In genomic region chr22:29376705-29377104, GRCh38 we compare ENCODE assay signal across 8 cellular contexts. TPM values are rescaled to one million over a fixed set of nuclear protein-coding genes. Genes with fewer than 3 reads are reported as not detected.
DNase-seq lines count a peak whose midpoint lies in the region; ATAC-seq and TF ChIP-seq lines count a peak whose summit lies in the region.
"Not testable (repeated sequence)": the region's sequence is repeated elsewhere in the genome, so short reads cannot be mapped to it uniquely, and the experiment has no call there.

No MANE protein-coding gene starts in this region.

- H3K4me3 ChIP-seq in PC-3 (ENCODE audit: low read length); smooth muscle cell: not testable (repeated sequence)

- not testable (repeated sequence) for H2AFZ ChIP-seq in PC-3 (ENCODE audit: low read length); smooth muscle cell (ENCODE audit: low read depth)

- peak overlapping the region; percentile 6 for H3K27ac Mint-ChIP-seq in activated CD8-positive, alpha-beta T cell treated with anti-CD3 and anti-CD28 coated beads for 36 hours
- H3K27ac Mint-ChIP-seq in dendritic cell treated with granulocyte-macrophage colony-stimulating factor and Interleukin-4, amounts not matched to agents 40 ng/mL and 50 ng/mL, for 4 days, result peak overlapping the region; percentile 71
- H3K27ac Mint-ChIP-seq in type B pancreatic cell, result peak overlapping the region; percentile 99

- not testable (repeated sequence) for BruUV-seq in PC-3 (replicated peaks; lab: Mats Ljungman, UMichigan)

- not testable (repeated sequence) for H4K20me1 ChIP-seq in PC-3 (ENCODE audit: low read length)
- peaks cover 26% of the 10 kb centered on the region for H4K20me1 ChIP-seq in smooth muscle cell (ENCODE audit: low read depth)

- DNase-seq in PC-3; activated CD8-positive, alpha-beta T cell treated with anti-CD3 and anti-CD28 coated beads for 36 hours; smooth muscle cell (lab: John Stamatoyannopoulos, UW; ENCODE audit: unreplicated experiment); type B pancreatic cell (ENCODE audit: extremely low spot score, unreplicated experiment): not testable (repeated sequence)
- DNase-seq in foreskin keratinocyte (peak in 1 of 2 donors; percentile 55), posterior vena cava (ENCODE audit: low spot score) (peak; percentile 61)

- 85% methylated on average over 5 of the region's 5 CpGs for WGBS in smooth muscle cell (ENCODE audit: low lambda C conversion rate)

- intact Hi-C loops in PC-3 (cut with micrococcal nuclease); activated CD8-positive, alpha-beta T cell treated with anti-CD3 and anti-CD28 coated beads for 36 hours (cut with micrococcal nuclease); dendritic cell treated with granulocyte-macrophage colony-stimulating factor and Interleukin-4, amounts not matched to agents 40 ng/mL and 50 ng/mL, for 4 days (cut with micrococcal nuclease); posterior vena cava (cut with DNase I): not testable (repeated sequence)

- 0 out of 2 replicates have a peak overlapping the region, but pooled peaks have one; percentile 2 for H3K9ac ChIP-seq in PC-3 (ENCODE audit: low read length)
- not testable (repeated sequence) for H3K9ac ChIP-seq in smooth muscle cell (ENCODE audit: low read depth)

- H3K4me2 ChIP-seq in PC-3 (ENCODE audit: low read length), result peak overlapping the region; percentile 87; the same call in 1 of the 2 replicates
- not testable (repeated sequence) for H3K4me2 ChIP-seq in smooth muscle cell

- not testable (repeated sequence) for H3K9me3 Mint-ChIP-seq in activated CD8-positive, alpha-beta T cell treated with anti-CD3 and anti-CD28 coated beads for 36 hours; dendritic cell treated with granulocyte-macrophage colony-stimulating factor and Interleukin-4, amounts not matched to agents 40 ng/mL and 50 ng/mL, for 4 days; type B pancreatic cell

- peak overlapping the region; percentile 93 for H3K27ac ChIP-seq in C4-2B
- peak overlapping the region; percentile 99 for H3K27ac ChIP-seq in PC-3 (ENCODE audit: low read length)
- H3K27ac ChIP-seq in foreskin keratinocyte, result not testable (repeated sequence)
- peak overlapping the region; percentile 77 for H3K27ac ChIP-seq in smooth muscle cell (ENCODE audit: low read depth)

- not testable (repeated sequence) for H3K9me2 ChIP-seq in PC-3 (replicated peaks; ENCODE audit: low read length)

- POLR2A ChIA-PET in PC-3 (lab: Charles Lee; ENCODE audit: unreplicated experiment); activated CD8-positive, alpha-beta T cell treated with anti-CD3 and anti-CD28 coated beads for 36 hours (lab: Charles Lee): not testable (repeated sequence)

- not testable (repeated sequence) for H3F3A ChIP-seq in PC-3 (ENCODE audit: low read length, unreplicated experiment); smooth muscle cell (ENCODE audit: low read depth)

- not testable (repeated sequence) for H3K4me3 Mint-ChIP-seq in activated CD8-positive, alpha-beta T cell treated with anti-CD3 and anti-CD28 coated beads for 36 hours; dendritic cell treated with granulocyte-macrophage colony-stimulating factor and Interleukin-4, amounts not matched to agents 40 ng/mL and 50 ng/mL, for 4 days; type B pancreatic cell

- peaks cover 29% of the 10 kb centered on the region for H3K4me1 Mint-ChIP-seq in activated CD8-positive, alpha-beta T cell treated with anti-CD3 and anti-CD28 coated beads for 36 hours (ENCODE audit: low read depth)
- H3K4me1 Mint-ChIP-seq in dendritic cell treated with granulocyte-macrophage colony-stimulating factor and Interleukin-4, amounts not matched to agents 40 ng/mL and 50 ng/mL, for 4 days (ENCODE audit: low read depth), result peaks cover 84% of the 10 kb centered on the region
- H3K4me1 Mint-ChIP-seq in type B pancreatic cell (ENCODE audit: unreplicated experiment), result peaks cover 30% of the 10 kb centered on the region

- H3K9me3 ChIP-seq in PC-3 (ENCODE audit: low read length); smooth muscle cell (replicated peaks; ENCODE audit: low read depth): not testable (repeated sequence)

- not testable (repeated sequence) for H3K27me3 ChIP-seq in PC-3 (ENCODE audit: low read length); foreskin keratinocyte; smooth muscle cell (ENCODE audit: low read depth)

- CTCF ChIA-PET in PC-3 (lab: Charles Lee), result not testable (repeated sequence)
- CTCF ChIA-PET in activated CD8-positive, alpha-beta T cell treated with anti-CD3 and anti-CD28 coated beads for 36 hours (lab: Charles Lee), result interaction anchor here (1.6 kb wide), 1 partner anchor 64 kb away, joined by 4 read pairs; no protein-coding TSS in a partner anchor

- not testable (repeated sequence) for ATAC-seq in PC-3; activated CD8-positive, alpha-beta T cell treated with anti-CD3 and anti-CD28 coated beads for 36 hours
- ATAC-seq in foreskin keratinocyte, result peak; percentile 45

- not testable (repeated sequence) for H3K27me3 Mint-ChIP-seq in activated CD8-positive, alpha-beta T cell treated with anti-CD3 and anti-CD28 coated beads for 36 hours; dendritic cell treated with granulocyte-macrophage colony-stimulating factor and Interleukin-4, amounts not matched to agents 40 ng/mL and 50 ng/mL, for 4 days; type B pancreatic cell

- not testable (repeated sequence) for H3K36me3 ChIP-seq in PC-3 (ENCODE audit: low read depth, low read length); smooth muscle cell (ENCODE audit: low read depth)

- TF ChIP-seq CTCF in C4-2B (conservative IDR thresholded peaks at IDR 0.05); PC-3 (conservative IDR thresholded peaks at IDR 0.05; ENCODE audit: low read depth, low read length); activated CD8-positive, alpha-beta T cell treated with anti-CD3 and anti-CD28 coated beads for 36 hours (IDR thresholded peaks at IDR 0.05); foreskin keratinocyte (conservative IDR thresholded peaks at IDR 0.05); smooth muscle cell (IDR thresholded peaks at IDR 0.05; ENCODE audit: borderline replicate concordance, insufficient read depth, poor library complexity, severe bottlenecking); type B pancreatic cell (conservative IDR thresholded peaks at IDR 0.05): not testable (repeated sequence)

- peaks cover 37% of the 10 kb centered on the region for H3K36me3 Mint-ChIP-seq in activated CD8-positive, alpha-beta T cell treated with anti-CD3 and anti-CD28 coated beads for 36 hours (ENCODE audit: low read depth)
- H3K36me3 Mint-ChIP-seq in dendritic cell treated with granulocyte-macrophage colony-stimulating factor and Interleukin-4, amounts not matched to agents 40 ng/mL and 50 ng/mL, for 4 days (ENCODE audit: low read depth), result peaks cover 100% of the 10 kb centered on the region
- peaks cover 21% of the 10 kb centered on the region for H3K36me3 Mint-ChIP-seq in type B pancreatic cell

- H3K4me1 ChIP-seq in PC-3 (ENCODE audit: insufficient read depth, low read length) (peaks cover 41% of the 10 kb centered on the region), foreskin keratinocyte (peaks cover 24% of the 10 kb centered on the region)
- H3K4me1 ChIP-seq in smooth muscle cell (ENCODE audit: low read depth), result not testable (repeated sequence)

- H3K79me2 ChIP-seq in PC-3 (ENCODE audit: low read length) (peaks cover 65% of the 10 kb centered on the region), smooth muscle cell (ENCODE audit: low read depth) (peaks cover 24% of the 10 kb centered on the region)

RNA-seq across cellular contexts. Expression of gene AP1B1, which starts 11.7 kb away (rescaled TPM):
- total RNA-seq in PC-3 (2014; rRNA removed) (81.2 and 96.4 TPM in 2 replicates), foreskin keratinocyte (78.0 and 80.3 TPM in 2 replicates), posterior vena cava (10 to 100 TPM; 53.7 to 63.0 TPM), smooth muscle cell (25.9 and 30.3 TPM in 2 replicates), type B pancreatic cell (ENCODE audit: low replicate concordance) (60.9 and 73.3 TPM in 2 replicates)
- 10 to 100 TPM; 57.5 to 59.0 TPM for total RNA-seq in activated CD8-positive, alpha-beta T cell treated with anti-CD3 and anti-CD28 coated beads for 36 hours
- polyA plus RNA-seq in foreskin keratinocyte (53.7 and 56.1 TPM in 2 replicates), smooth muscle cell (37.1 and 38.5 TPM in 2 replicates)

Comparison
In these comparisons a context has a peak if more than half of its experiments do, and no peak if none do; other contexts are left out.
1. H3K27ac Mint-ChIP-seq: peak in every context shown above with its lines; median percentile 99 in type B pancreatic cell; 71 in dendritic cell treated with granulocyte-macrophage colony-stimulating factor and Interleukin-4, amounts not matched to agents 40 ng/mL and 50 ng/mL, for 4 days; 6 in activated CD8-positive, alpha-beta T cell treated with anti-CD3 and anti-CD28 coated beads for 36 hours.